Comparison of ENCODE assay signal across 1 cellular context in genomic region chr11:8682219-8683114, GRCh38.
TF ChIP-seq lines count a peak whose summit lies in the region.

Gene RPL27A, plus strand, starts transcription at chr11:8682792. Its CDS starts 22 bp downstream, at chr11:8682814.
A gene with protein sequence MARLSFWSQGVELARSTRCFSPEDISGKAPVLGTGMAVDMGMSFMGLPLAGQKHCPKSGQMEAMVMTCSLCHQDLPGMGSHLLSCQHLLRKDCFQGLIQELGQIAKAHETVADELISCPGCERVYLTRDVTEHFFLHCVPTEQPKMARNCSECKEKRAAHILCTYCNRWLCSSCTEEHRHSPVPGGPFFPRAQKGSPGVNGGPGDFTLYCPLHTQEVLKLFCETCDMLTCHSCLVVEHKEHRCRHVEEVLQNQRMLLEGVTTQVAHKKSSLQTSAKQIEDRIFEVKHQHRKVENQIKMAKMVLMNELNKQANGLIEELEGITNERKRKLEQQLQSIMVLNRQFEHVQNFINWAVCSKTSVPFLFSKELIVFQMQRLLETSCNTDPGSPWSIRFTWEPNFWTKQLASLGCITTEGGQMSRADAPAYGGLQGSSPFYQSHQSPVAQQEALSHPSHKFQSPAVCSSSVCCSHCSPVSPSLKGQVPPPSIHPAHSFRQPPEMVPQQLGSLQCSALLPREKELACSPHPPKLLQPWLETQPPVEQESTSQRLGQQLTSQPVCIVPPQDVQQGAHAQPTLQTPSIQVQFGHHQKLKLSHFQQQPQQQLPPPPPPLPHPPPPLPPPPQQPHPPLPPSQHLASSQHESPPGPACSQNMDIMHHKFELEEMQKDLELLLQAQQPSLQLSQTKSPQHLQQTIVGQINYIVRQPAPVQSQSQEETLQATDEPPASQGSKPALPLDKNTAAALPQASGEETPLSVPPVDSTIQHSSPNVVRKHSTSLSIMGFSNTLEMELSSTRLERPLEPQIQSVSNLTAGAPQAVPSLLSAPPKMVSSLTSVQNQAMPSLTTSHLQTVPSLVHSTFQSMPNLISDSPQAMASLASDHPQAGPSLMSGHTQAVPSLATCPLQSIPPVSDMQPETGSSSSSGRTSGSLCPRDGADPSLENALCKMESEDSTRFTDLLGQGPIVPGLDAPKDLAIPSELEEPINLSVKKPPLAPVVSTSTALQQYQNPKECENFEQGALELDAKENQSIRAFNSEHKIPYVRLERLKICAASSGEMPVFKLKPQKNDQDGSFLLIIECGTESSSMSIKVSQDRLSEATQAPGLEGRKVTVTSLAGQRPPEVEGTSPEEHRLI (N-terminal part only) (minus strand): TSS chr11:8682665. CDS start chr11:8672274, 10,391 bp downstream.

TF ChIP-seq in HepG2, 621 proteins besides CTCF, POLR2A, EP300 and RAD21 (continued from another document and continues in another):
- 0 out of 2 replicates have a peak, but pooled peaks have one; percentile 5 for TF ChIP-seq HOMEZ (CRISPR knock-in tag; IDR thresholded peaks at IDR 0.05; ENCODE audit: low read depth)
- TF ChIP-seq, protein P1, sequence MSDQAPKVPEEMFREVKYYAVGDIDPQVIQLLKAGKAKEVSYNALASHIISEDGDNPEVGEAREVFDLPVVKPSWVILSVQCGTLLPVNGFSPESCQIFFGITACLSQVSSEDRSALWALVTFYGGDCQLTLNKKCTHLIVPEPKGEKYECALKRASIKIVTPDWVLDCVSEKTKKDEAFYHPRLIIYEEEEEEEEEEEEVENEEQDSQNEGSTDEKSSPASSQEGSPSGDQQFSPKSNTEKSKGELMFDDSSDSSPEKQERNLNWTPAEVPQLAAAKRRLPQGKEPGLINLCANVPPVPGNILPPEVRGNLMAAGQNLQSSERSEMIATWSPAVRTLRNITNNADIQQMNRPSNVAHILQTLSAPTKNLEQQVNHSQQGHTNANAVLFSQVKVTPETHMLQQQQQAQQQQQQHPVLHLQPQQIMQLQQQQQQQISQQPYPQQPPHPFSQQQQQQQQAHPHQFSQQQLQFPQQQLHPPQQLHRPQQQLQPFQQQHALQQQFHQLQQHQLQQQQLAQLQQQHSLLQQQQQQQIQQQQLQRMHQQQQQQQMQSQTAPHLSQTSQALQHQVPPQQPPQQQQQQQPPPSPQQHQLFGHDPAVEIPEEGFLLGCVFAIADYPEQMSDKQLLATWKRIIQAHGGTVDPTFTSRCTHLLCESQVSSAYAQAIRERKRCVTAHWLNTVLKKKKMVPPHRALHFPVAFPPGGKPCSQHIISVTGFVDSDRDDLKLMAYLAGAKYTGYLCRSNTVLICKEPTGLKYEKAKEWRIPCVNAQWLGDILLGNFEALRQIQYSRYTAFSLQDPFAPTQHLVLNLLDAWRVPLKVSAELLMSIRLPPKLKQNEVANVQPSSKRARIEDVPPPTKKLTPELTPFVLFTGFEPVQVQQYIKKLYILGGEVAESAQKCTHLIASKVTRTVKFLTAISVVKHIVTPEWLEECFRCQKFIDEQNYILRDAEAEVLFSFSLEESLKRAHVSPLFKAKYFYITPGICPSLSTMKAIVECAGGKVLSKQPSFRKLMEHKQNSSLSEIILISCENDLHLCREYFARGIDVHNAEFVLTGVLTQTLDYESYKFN (CRISPR knock-in tag; conservative IDR thresholded peaks at IDR 0.05), result 0 out of 2 replicates have a peak, but pooled peaks have one; percentile 29
- TF ChIP-seq ZNF672 (CRISPR knock-in tag; IDR thresholded peaks at IDR 0.05), result no peak
- peak; percentile 88 for TF ChIP-seq TGIF2 (CRISPR knock-in tag; IDR thresholded peaks at IDR 0.05)
- peak; percentile 99 for TF ChIP-seq POLR2AphosphoS5 (IDR thresholded peaks at IDR 0.05; ENCODE audit: low read depth, low read length)
- no peak for TF ChIP-seq CENPX (CRISPR knock-in tag; IDR thresholded peaks at IDR 0.05)
- no peak for TF ChIP-seq SNRNP70 (IDR thresholded peaks at IDR 0.05; ENCODE audit: low read depth, low read length)
- TF ChIP-seq FOXK2 (IDR thresholded peaks at IDR 0.05), result no peak
- TF ChIP-seq REXO4 (CRISPR knock-in tag; IDR thresholded peaks at IDR 0.05; ENCODE audit: borderline replicate concordance), result no peak
- TF ChIP-seq SRSF1 (optimal IDR thresholded peaks at IDR 0.05; ENCODE audit: low read depth, low read length), result peak; percentile 59
- TF ChIP-seq, protein P2, sequence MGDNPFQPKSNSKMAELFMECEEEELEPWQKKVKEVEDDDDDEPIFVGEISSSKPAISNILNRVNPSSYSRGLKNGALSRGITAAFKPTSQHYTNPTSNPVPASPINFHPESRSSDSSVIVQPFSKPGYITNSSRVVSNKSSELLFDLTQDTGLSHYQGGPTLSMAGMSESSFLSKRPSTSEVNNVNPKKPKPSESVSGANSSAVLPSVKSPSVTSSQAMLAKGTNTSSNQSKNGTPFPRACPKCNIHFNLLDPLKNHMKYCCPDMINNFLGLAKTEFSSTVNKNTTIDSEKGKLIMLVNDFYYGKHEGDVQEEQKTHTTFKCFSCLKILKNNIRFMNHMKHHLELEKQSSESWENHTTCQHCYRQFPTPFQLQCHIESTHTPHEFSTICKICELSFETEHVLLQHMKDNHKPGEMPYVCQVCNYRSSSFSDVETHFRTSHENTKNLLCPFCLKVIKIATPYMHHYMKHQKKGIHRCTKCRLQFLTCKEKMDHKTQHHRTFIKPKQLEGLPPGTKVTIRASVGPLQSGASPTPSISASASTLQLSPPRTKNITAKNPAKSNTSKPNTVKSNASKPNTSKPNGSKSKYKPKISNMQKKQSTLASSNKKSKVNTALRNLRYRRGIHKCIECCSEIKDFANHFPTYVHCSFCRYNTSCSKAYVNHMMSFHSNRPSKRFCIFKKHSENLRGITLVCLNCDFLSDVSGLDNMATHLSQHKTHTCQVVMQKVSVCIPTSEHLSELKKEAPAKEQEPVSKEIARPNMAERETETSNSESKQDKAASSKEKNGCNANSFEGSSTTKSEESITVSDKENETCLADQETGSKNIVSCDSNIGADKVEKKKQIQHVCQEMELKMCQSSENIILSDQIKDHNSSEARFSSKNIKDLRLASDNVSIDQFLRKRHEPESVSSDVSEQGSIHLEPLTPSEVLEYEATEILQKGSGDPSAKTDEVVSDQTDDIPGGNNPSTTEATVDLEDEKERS (CRISPR knock-in tag; IDR thresholded peaks at IDR 0.05), result no peak
- TF ChIP-seq RERE (CRISPR knock-in tag; IDR thresholded peaks at IDR 0.05; ENCODE audit: low read depth), result no peak
- no peak for TF ChIP-seq ARID2 (CRISPR knock-in tag; IDR thresholded peaks at IDR 0.05; ENCODE audit: borderline replicate concordance)
- TF ChIP-seq HCFC1 (IDR thresholded peaks at IDR 0.05; ENCODE audit: low read depth, low read length), result peak; percentile 61
- TF ChIP-seq CHCHD3 (CRISPR knock-in tag; IDR thresholded peaks at IDR 0.05), result no peak
- no peak for TF ChIP-seq ZNF329 (CRISPR knock-in tag; IDR thresholded peaks at IDR 0.05; ENCODE audit: low read depth)
- TF ChIP-seq TAF1 (CRISPR knock-in tag; IDR thresholded peaks at IDR 0.05), result peak; percentile 97
- TF ChIP-seq MTA3 (CRISPR knock-in tag; IDR thresholded peaks at IDR 0.05), result peak; percentile 43; the same call in 1 of the 2 replicates
- no peak for TF ChIP-seq ADNP (CRISPR knock-in tag; IDR thresholded peaks at IDR 0.05)
- TF ChIP-seq ATF7-NPFF (CRISPR knock-in tag; IDR thresholded peaks at IDR 0.05; ENCODE audit: low read depth), result peak; percentile 49; the same call in 1 of the 2 replicates
- TF ChIP-seq, protein P3, sequence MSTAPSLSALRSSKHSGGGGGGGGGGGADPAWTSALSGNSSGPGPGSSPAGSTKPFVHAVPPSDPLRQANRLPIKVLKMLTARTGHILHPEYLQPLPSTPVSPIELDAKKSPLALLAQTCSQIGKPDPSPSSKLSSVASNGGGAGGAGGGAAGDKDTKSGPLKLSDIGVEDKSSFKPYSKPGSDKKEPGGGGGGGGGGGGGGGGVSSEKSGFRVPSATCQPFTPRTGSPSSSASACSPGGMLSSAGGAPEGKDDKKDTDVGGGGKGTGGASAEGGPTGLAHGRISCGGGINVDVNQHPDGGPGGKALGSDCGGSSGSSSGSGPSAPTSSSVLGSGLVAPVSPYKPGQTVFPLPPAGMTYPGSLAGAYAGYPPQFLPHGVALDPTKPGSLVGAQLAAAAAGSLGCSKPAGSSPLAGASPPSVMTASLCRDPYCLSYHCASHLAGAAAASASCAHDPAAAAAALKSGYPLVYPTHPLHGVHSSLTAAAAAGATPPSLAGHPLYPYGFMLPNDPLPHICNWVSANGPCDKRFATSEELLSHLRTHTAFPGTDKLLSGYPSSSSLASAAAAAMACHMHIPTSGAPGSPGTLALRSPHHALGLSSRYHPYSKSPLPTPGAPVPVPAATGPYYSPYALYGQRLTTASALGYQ (CRISPR knock-in tag; IDR thresholded peaks at IDR 0.05), result 0 out of 2 replicates have a peak, but pooled peaks have one; percentile 16
- TF ChIP-seq NR1H2 (CRISPR knock-in tag; IDR thresholded peaks at IDR 0.05; ENCODE audit: borderline replicate concordance, low read depth), result no peak; the same call in 1 of the 2 replicates
- peak; percentile 36; the same call in 1 of the 2 replicates for TF ChIP-seq MEIS2 (CRISPR knock-in tag; IDR thresholded peaks at IDR 0.05)
- no peak for TF ChIP-seq CEBPZ (IDR thresholded peaks at IDR 0.05; ENCODE audit: low read length)
- no peak for TF ChIP-seq GPBP1L1 (CRISPR knock-in tag; IDR thresholded peaks at IDR 0.05)
- TF ChIP-seq RORA (CRISPR knock-in tag; IDR thresholded peaks at IDR 0.05), result no peak
- TF ChIP-seq NR2C2 (CRISPR knock-in tag; IDR thresholded peaks at IDR 0.05; ENCODE audit: borderline replicate concordance), result peak; percentile 59; the same call in 1 of the 2 replicates
- peak; percentile 69; the same call in 1 of the 2 replicates for TF ChIP-seq GTF2F1 (IDR thresholded peaks at IDR 0.05; ENCODE audit: low read length)
- TF ChIP-seq MZF1 (CRISPR knock-in tag; IDR thresholded peaks at IDR 0.05; ENCODE audit: borderline replicate concordance), result peak; percentile 92; the same call in 1 of the 2 replicates
- TF ChIP-seq ZNF879 (CRISPR knock-in tag; IDR thresholded peaks at IDR 0.05), result no peak
